8 cellular contexts compared by ENCODE assay signal in the genomic region with DNA sequence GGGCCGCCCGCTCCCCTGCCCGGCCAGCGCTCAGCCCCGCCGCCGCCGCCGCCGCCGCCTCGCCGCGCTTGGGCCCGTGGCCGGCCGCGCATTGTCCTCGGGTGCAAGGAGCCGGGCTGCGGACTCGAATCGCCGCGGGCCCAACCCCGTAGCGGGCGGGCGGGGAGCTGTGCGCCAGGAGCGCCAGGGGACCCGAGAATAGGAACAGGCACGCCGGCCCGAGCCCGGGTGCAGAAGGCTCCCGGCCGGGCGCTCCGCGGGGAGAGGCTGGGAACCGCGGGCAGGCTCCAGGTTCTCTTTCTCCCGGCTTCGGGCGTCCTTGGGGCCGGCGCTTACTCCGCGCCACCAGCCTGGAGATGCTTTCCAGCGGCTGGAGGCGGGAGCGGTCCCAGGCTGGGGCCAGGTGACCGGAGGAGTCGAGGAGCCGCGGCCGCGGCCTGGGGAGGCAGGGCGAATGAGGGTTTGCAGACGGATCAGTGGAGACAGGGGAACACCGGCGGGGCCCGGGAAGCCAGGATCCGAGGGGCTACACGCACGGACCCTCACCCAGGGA. TPM values are rescaled to one million over a fixed set of nuclear protein-coding genes. Genes with fewer than 3 reads are reported as not detected.
DNase-seq lines count a peak whose midpoint lies in the region; ATAC-seq and TF ChIP-seq lines count a peak whose summit lies in the region.

No MANE protein-coding gene starts in this region.

- CTCF ChIA-PET in AG04450 (lab: Charles Lee), result interaction anchor here (0.5 to 10.2 kb wide), 18 partner anchors 15 to 404 kb away, joined by 3 to 164 read pairs (median 4); partner anchors contain the start of gene TMEM218

- no peak for DNase-seq in AG04450 (ENCODE audit: low read depth, low spot score)
- no peak for DNase-seq in RWPE2 (ENCODE audit: low spot score)
- peak; percentile 90 for DNase-seq in mesenteric fat pad (ENCODE audit: low spot score)
- DNase-seq in type B pancreatic cell (ENCODE audit: extremely low spot score, unreplicated experiment), result no peak
- DNase-seq in T-helper 9 cell, result no peak

- peaks cover 58% of the 10 kb centered on the region for H3K4me1 Mint-ChIP-seq in type B pancreatic cell (ENCODE audit: unreplicated experiment)

- H3K27ac Mint-ChIP-seq in type B pancreatic cell, result peak overlapping the region; percentile 85

- H3K36me3 ChIP-seq in RWPE2 (ENCODE audit: low read depth) (no peaks in the 10 kb centered on the region), duodenal mucosa (ENCODE audit: control insufficient read depth in 1 of 2, insufficient read depth in 2 of 2, low read length in 2 of 2) (no peaks in the 10 kb centered on the region)

- peaks cover 77% of the 10 kb centered on the region for H3K27me3 Mint-ChIP-seq in type B pancreatic cell

- no peaks in the 10 kb centered on the region for H3K36me3 Mint-ChIP-seq in type B pancreatic cell

- H3K9ac ChIP-seq in duodenal mucosa (ENCODE audit: low read depth in 1 of 2, low read length in 2 of 2), result peak overlapping the region; percentile 31 to 38

- no peaks in the 10 kb centered on the region; the same call in 1 of the 2 replicates for H3K9me3 ChIP-seq in AG04450 (ENCODE audit: control insufficient read depth, insufficient read depth, low read length)
- H3K9me3 ChIP-seq in RWPE2 (ENCODE audit: severe bottlenecking), result no peaks in the 10 kb centered on the region
- no peaks in the 10 kb centered on the region for H3K9me3 ChIP-seq in duodenal mucosa (ENCODE audit: control insufficient read depth in 1 of 2, low read length in 2 of 2)

- H3K4me3 ChIP-seq in AG04450 (ENCODE audit: low read depth, low read length) (peak overlapping the region; percentile 72), RWPE2 (ENCODE audit: severe bottlenecking) (peak overlapping the region; percentile 42), duodenal mucosa (ENCODE audit: low read depth in 1 of 2, low read length in 2 of 2) (peak overlapping the region; percentile 62 to 71)

- TF ChIP-seq CTCF in AG04450 (IDR thresholded peaks at IDR 0.05; ENCODE audit: low read depth, low read length) (no peak), RWPE2 (IDR thresholded peaks at IDR 0.05; ENCODE audit: poor library complexity, severe bottlenecking) (no peak), type B pancreatic cell (conservative IDR thresholded peaks at IDR 0.05) (no peak)

- peaks cover 11% of the 10 kb centered on the region for H3K27me3 ChIP-seq in AG04450 (ENCODE audit: control insufficient read depth, insufficient read depth, low read length)
- peaks cover 10% of the 10 kb centered on the region for H3K27me3 ChIP-seq in RWPE2 (ENCODE audit: insufficient read depth, poor library complexity, severe bottlenecking)
- H3K27me3 ChIP-seq in duodenal mucosa (ENCODE audit: control insufficient read depth in 1 of 2, insufficient read depth in 2 of 2, low read length in 2 of 2), result peaks cover 37 to 43% of the 10 kb centered on the region in 2 donors

- POLR2A ChIA-PET in AG04450 (lab: Yijun Ruan, JAX), result interaction anchor here (1.8 kb wide), 1 partner anchor 98 kb away, joined by 6 read pairs; no protein-coding TSS in a partner anchor

- H3K27ac ChIP-seq in AG04450 (ENCODE audit: low read depth, low read length), result peak overlapping the region; percentile 65
- no peak overlapping the region for H3K27ac ChIP-seq in RWPE2 (ENCODE audit: poor library complexity, severe bottlenecking)
- no peak overlapping the region for H3K27ac ChIP-seq in duodenal mucosa (ENCODE audit: low read depth, low read length)

- H3K4me3 Mint-ChIP-seq in type B pancreatic cell, result peak overlapping the region; percentile 98

- peak; percentile 16 for ATAC-seq in GM18867 (IDR thresholded peaks at IDR 0.05; ENCODE audit: unreplicated experiment)
- ATAC-seq in RWPE2 (ENCODE audit: low read depth), result peak; percentile 59
- ATAC-seq in HG02798 (IDR thresholded peaks at IDR 0.05; ENCODE audit: poor library complexity, unreplicated experiment), result no peak

- H3K4me1 ChIP-seq in RWPE2 (ENCODE audit: insufficient read depth, poor library complexity, severe bottlenecking) (no peaks in the 10 kb centered on the region), duodenal mucosa (ENCODE audit: control insufficient read depth in 1 of 2, insufficient read depth in 2 of 2, low read length in 2 of 2) (peaks cover 3 to 14% of the 10 kb centered on the region in 2 donors)

- H3K9me3 Mint-ChIP-seq in type B pancreatic cell, result no peaks in the 10 kb centered on the region

RNA-seq across cellular contexts. Expression of gene PKNOX2, which starts 0.6 kb away (rescaled TPM):
- polyA plus RNA-seq in AG04450 (2011; rRNA removed), result 3.0 and 3.6 TPM in 2 replicates
- 2.6 and 3.5 TPM in 2 replicates for polyA minus RNA-seq in AG04450 (2011; rRNA and poly(A)+ RNA removed)
- total RNA-seq in mesenteric fat pad (2.6 TPM), type B pancreatic cell (ENCODE audit: low replicate concordance) (0.95 and 15.3 TPM in 2 replicates)

RNA-seq across cellular contexts. Expression of gene TMEM218, which starts 53.8 kb away (rescaled TPM):
- 28.4 and 29.9 TPM in 2 replicates for polyA plus RNA-seq in AG04450 (2011; rRNA removed)
- polyA minus RNA-seq in AG04450 (2011; rRNA and poly(A)+ RNA removed), result 12.0 and 13.2 TPM in 2 replicates
- total RNA-seq in mesenteric fat pad (24.6 TPM), type B pancreatic cell (ENCODE audit: low replicate concordance) (17.2 and 33.2 TPM in 2 replicates)
